ENCODE assay signal across 1 cellular context in the genomic region with DNA sequence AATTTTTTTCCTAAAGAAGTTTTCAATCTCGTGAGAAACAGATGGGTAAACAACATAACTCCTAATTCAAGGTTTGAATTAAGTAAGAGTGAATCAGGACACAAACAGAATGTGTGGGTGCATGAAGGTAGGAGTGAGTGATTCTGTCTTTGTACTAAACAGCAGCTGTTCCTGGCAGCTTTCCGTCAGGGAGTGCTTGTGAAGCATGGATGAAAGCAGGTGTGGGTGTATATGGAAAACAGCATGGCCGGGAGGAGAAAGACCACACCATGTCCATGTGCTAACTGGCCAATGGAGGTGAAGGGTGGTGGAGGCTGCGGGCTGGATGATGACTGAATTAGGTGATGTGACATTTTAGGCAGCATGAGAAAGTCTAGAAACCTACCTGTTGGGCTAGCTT.
TF ChIP-seq lines count a peak whose summit lies in the region.

No MANE protein-coding gene starts in this region.

TF ChIP-seq in GM23338, 12 proteins besides CTCF, POLR2A, EP300 and RAD21 (continued from another document):
- no peak for TF ChIP-seq NANOG (IDR thresholded peaks at IDR 0.05; ENCODE audit: borderline replicate concordance)
